Comparison of ENCODE assay signal across 8 cellular contexts in genomic region chr16:27204232-27204915, GRCh38. TPM values are rescaled to one million over a fixed set of nuclear protein-coding genes. Genes with fewer than 3 reads are reported as not detected.
DNase-seq lines count a peak whose midpoint lies in the region; TF ChIP-seq lines count a peak whose summit lies in the region.

No MANE protein-coding gene starts in this region.

- H2BK5ac ChIP-seq in mesenchymal stem cell (ENCODE audit: low read depth, low read length, poor library complexity, severe bottlenecking): peak overlapping the region; percentile 60

- H3K9ac ChIP-seq in ES-I3 (ENCODE audit: low read depth, low read length): peak overlapping the region; percentile 94
- H3K9ac ChIP-seq in mammary epithelial cell (ENCODE audit: insufficient read depth, low read length): peak overlapping the region; percentile 81
- H3K9ac ChIP-seq in mesenchymal stem cell (ENCODE audit: low read length): peak overlapping the region; percentile 97

- H2BK15ac ChIP-seq in mesenchymal stem cell (ENCODE audit: low read depth, poor library complexity, severe bottlenecking): no peak overlapping the region

- peak overlapping the region; percentile 64 to 75 for H3K4ac ChIP-seq in mesenchymal stem cell (ENCODE audit: low read depth in 1 of 2, low read length in 2 of 2)

- no peak overlapping the region for H2AK5ac ChIP-seq in mesenchymal stem cell (ENCODE audit: low read length, severe bottlenecking)

- H3K4me3 ChIP-seq in mammary epithelial cell (replicated peaks in 1 of 3; ENCODE audit: insufficient read depth in 1 of 3, low read depth in 2 of 3, low read length in 3 of 3) (peak overlapping the region; percentile 60 to 75 (median 63)), mesenchymal stem cell (ENCODE audit: insufficient read depth in 1 of 2, low read depth in 1 of 2, low read length in 2 of 2) (peak overlapping the region; percentile 63 to 88), vagina (peak overlapping the region; percentile 63 to 79)

- no peaks in the 10 kb centered on the region for H3K27me3 ChIP-seq in mammary epithelial cell (ENCODE audit: insufficient read depth, low read length)
- H3K27me3 ChIP-seq in mesenchymal stem cell (ENCODE audit: control insufficient read depth in 1 of 2, insufficient read depth in 1 of 2, low read length in 2 of 2): no peaks in the 10 kb centered on the region
- H3K27me3 ChIP-seq in vagina: no peaks in the 10 kb centered on the region

- peaks cover 17% of the 10 kb centered on the region for H3K79me1 ChIP-seq in mesenchymal stem cell (replicated peaks; ENCODE audit: low read length, poor library complexity, severe bottlenecking)

- peak overlapping the region; percentile 88 for H4K8ac ChIP-seq in mesenchymal stem cell (ENCODE audit: low read length)

- BruUV-seq in mammary epithelial cell (replicated peaks; lab: Mats Ljungman, UMichigan): no TSS peak

- H2BK12ac ChIP-seq in mesenchymal stem cell (ENCODE audit: low read length in 2 of 2): no peak overlapping the region

- dilution Hi-C loops in mammary epithelial cell (cut with HindIII; ENCODE audit: low sequenced_read_pairs): no loop called here

- H2AFZ ChIP-seq in mammary epithelial cell (ENCODE audit: low read depth, low read length) (peak overlapping the region; percentile 86), mesenchymal stem cell (ENCODE audit: low read depth, low read length) (no peak overlapping the region)

- WGBS in mammary epithelial cell (ENCODE audit: low coverage, missing lambda C conversion rate): 66% methylated on average over 7 of the region's 23 CpGs
- WGBS in mesenchymal stem cell: 33% methylated on average over 22 of the region's 23 CpGs

- no peaks in the 10 kb centered on the region for H4K20me1 ChIP-seq in mammary epithelial cell (ENCODE audit: insufficient read depth, low read length)

- H3K9me3 ChIP-seq in ES-I3 (ENCODE audit: control insufficient read depth, insufficient read depth, low read length): no peaks in the 10 kb centered on the region
- no peaks in the 10 kb centered on the region for H3K9me3 ChIP-seq in mammary epithelial cell (replicated peaks; ENCODE audit: insufficient read depth, low read length)
- H3K9me3 ChIP-seq in mesenchymal stem cell (ENCODE audit: control insufficient read depth, low read length): no peaks in the 10 kb centered on the region
- no peaks in the 10 kb centered on the region for H3K9me3 ChIP-seq in vagina

- DNase-seq in NCI-H1092 (lab: John Stamatoyannopoulos, UW): peak; percentile 52
- no peak for DNase-seq in mammary epithelial cell
- no peak for DNase-seq in mesenchymal stem cell
- no peak for DNase-seq in vagina (ENCODE audit: extremely low spot score in 2 of 2)
- no peak for DNase-seq in mucosa of gallbladder (ENCODE audit: low spot score)
- DNase-seq in ureter (ENCODE audit: low spot score): no peak
- DNase-seq in iPS-NIHi11 (ENCODE audit: low spot score): no peak

- H3K23ac ChIP-seq in mesenchymal stem cell (ENCODE audit: low read length in 2 of 2): peak overlapping the region in 1 of 2 experiments; percentile 1

- H2BK120ac ChIP-seq in mesenchymal stem cell (ENCODE audit: low read depth, low read length): peak overlapping the region; percentile 55

- intact Hi-C loops in mammary epithelial cell (cut with micrococcal nuclease): no loop called here
- intact Hi-C loops in vagina (cut with DNase I): no loop called here

- H3K4me1 ChIP-seq in ES-I3 (ENCODE audit: insufficient read depth, low read length) (0 out of 2 replicates have a peak, but pooled peaks cover 4% of the 10 kb centered on the region), mammary epithelial cell (ENCODE audit: insufficient read depth, low read length) (peaks cover 16% of the 10 kb centered on the region), mesenchymal stem cell (ENCODE audit: control insufficient read depth, insufficient read depth, low read depth, low read length) (peaks cover 6% of the 10 kb centered on the region), vagina (peaks cover 18% of the 10 kb centered on the region)

- in situ Hi-C loops in mammary epithelial cell (cut with MboI; ENCODE audit: low sequenced_read_pairs in 2 of 2): no loop called here

- no peak for TF ChIP-seq POLR2A in vagina (IDR thresholded peaks at IDR 0.05)

- peaks cover 14% of the 10 kb centered on the region for H3K79me2 ChIP-seq in mammary epithelial cell (ENCODE audit: insufficient read depth, low read length)

- peak overlapping the region; percentile 88 for H3K27ac ChIP-seq in mammary epithelial cell (ENCODE audit: insufficient read depth, low read depth, low read length)
- peak overlapping the region; percentile 85 for H3K27ac ChIP-seq in mesenchymal stem cell (ENCODE audit: low read length, poor library complexity, severe bottlenecking)
- H3K27ac ChIP-seq in vagina: peak overlapping the region; percentile 93

- CTCF ChIA-PET in mammary epithelial cell (lab: Charles Lee; ENCODE audit: low non-redundant PET): no interaction called here

- peak overlapping the region in 1 of 2 experiments; percentile 35 for H3K14ac ChIP-seq in mesenchymal stem cell (ENCODE audit: low read length in 2 of 2)

- H3K18ac ChIP-seq in mesenchymal stem cell (ENCODE audit: low read depth in 1 of 2, low read length in 2 of 2): peak overlapping the region; percentile 85 to 93

- TF ChIP-seq CTCF in mammary epithelial cell (conservative IDR thresholded peaks at IDR 0.05 in 1 of 2, IDR thresholded peaks at IDR 0.05 in 1 of 2; ENCODE audit: extremely low read depth in 1 of 2, insufficient read depth in 1 of 2, low read depth in 1 of 2, low read length in 2 of 2): no peak
- TF ChIP-seq CTCF in vagina (IDR thresholded peaks at IDR 0.05): no peak

- peak overlapping the region; percentile 91 for H3K4me2 ChIP-seq in mammary epithelial cell (ENCODE audit: insufficient read depth, low read depth, low read length)
- H3K4me2 ChIP-seq in mesenchymal stem cell (ENCODE audit: low read length, poor library complexity, severe bottlenecking): peak overlapping the region; percentile 64

- H3K36me3 ChIP-seq in ES-I3 (ENCODE audit: insufficient read depth, low read length) (no peaks in the 10 kb centered on the region), mammary epithelial cell (ENCODE audit: insufficient read depth, low read length) (no peaks in the 10 kb centered on the region), mesenchymal stem cell (ENCODE audit: control insufficient read depth in 1 of 2, insufficient read depth in 2 of 2, low read depth in 1 of 2, low read length in 2 of 2) (no peaks in the 10 kb centered on the region), vagina (no peaks in the 10 kb centered on the region)

- peak overlapping the region; percentile 87 for H4K91ac ChIP-seq in mesenchymal stem cell (ENCODE audit: low read length)

RNA-seq across cellular contexts. Expression of gene KDM8, which starts 1.0 kb away (rescaled TPM):
- 1 to 10 TPM; 2.8 to 4.0 TPM for total RNA-seq in mammary epithelial cell
- polyA plus RNA-seq in mammary epithelial cell: 2.3 TPM
- polyA minus RNA-seq in mammary epithelial cell: 1.6 TPM
- 1.9 TPM for polyA plus RNA-seq in mesenchymal stem cell (2013, experiment 1 of 2)
- 1.7 TPM for polyA plus RNA-seq in mesenchymal stem cell (2013, experiment 2 of 2)
- total RNA-seq in vagina: 1.5 TPM
- 14.8 TPM for total RNA-seq in mucosa of gallbladder
- 13.9 TPM for total RNA-seq in ureter
